In genomic region chr16:4117250-4117578, GRCh38 we compare ENCODE assay signal across 8 cellular contexts. TPM values are rescaled to one million over a fixed set of nuclear protein-coding genes. Genes with fewer than 3 reads are reported as not detected.
A peak's percentile ranks its signal among the peaks of the same experiment; 100 is the strongest.
DNase-seq lines count a peak whose midpoint lies in the region; ATAC-seq and TF ChIP-seq lines count a peak whose summit lies in the region.

No MANE protein-coding gene starts in this region.

- no peak for DNase-seq in HAP-1 (ENCODE audit: low spot score in 2 of 2)
- DNase-seq in WERI-Rb-1: no peak
- DNase-seq in glutamatergic neuron: no peak
- DNase-seq in NCI-H748 (lab: John Stamatoyannopoulos, UW; ENCODE audit: unreplicated experiment): no peak
- DNase-seq in stimulated activated CD4-positive, alpha-beta T cell treated with anti-CD3 and anti-CD28 coated beads, Interleukin-2, amount 100 ng/mL, for 48 hours: no peak
- no peak for DNase-seq in SHP77 treated with DMSO at 0.1 percent for 48 hours (lab: John Stamatoyannopoulos, UW)

- H3K27me3 ChIP-seq in HAP-1 (ENCODE audit: low read depth) (no peaks in the 10 kb centered on the region), WERI-Rb-1 (ENCODE audit: insufficient read depth, low read depth, severe bottlenecking) (no peaks in the 10 kb centered on the region), skeletal muscle tissue (ENCODE audit: control insufficient read depth in 3 of 3, insufficient read depth in 3 of 3, low read length in 3 of 3) (no peaks in the 10 kb centered on the region)

- peaks cover 10% of the 10 kb centered on the region for H3K27me3 Mint-ChIP-seq in glutamatergic neuron (ENCODE audit: unreplicated experiment)

- no peak for TF ChIP-seq CTCF in WERI-Rb-1 (IDR thresholded peaks at IDR 0.05; ENCODE audit: low read depth, low read length)
- no peak for TF ChIP-seq CTCF in glutamatergic neuron (IDR thresholded peaks at IDR 0.05; ENCODE audit: partially characterized antibody, unreplicated experiment)

- H3K27ac ChIP-seq in WERI-Rb-1 (peak overlapping the region; percentile 90), skeletal muscle tissue (ENCODE audit: low read depth, low read length) (peak overlapping the region; percentile 69)

- in situ Hi-C loops in HAP-1 (cut with MboI; ENCODE audit: low sequenced_read_pairs): no loop called here

- no peak for ATAC-seq in HG03108 (IDR thresholded peaks at IDR 0.05; ENCODE audit: unreplicated experiment)

- H3K4me1 Mint-ChIP-seq in glutamatergic neuron (ENCODE audit: low read depth, unreplicated experiment): peaks cover 23% of the 10 kb centered on the region

- peak overlapping the region; percentile 83 for H3K4me3 Mint-ChIP-seq in glutamatergic neuron (ENCODE audit: unreplicated experiment)

- H3K27ac Mint-ChIP-seq in glutamatergic neuron (ENCODE audit: unreplicated experiment): peak overlapping the region; percentile 52

- peaks cover 6% of the 10 kb centered on the region for H3K36me3 Mint-ChIP-seq in glutamatergic neuron (ENCODE audit: unreplicated experiment)

- H3K9ac ChIP-seq in skeletal muscle tissue (ENCODE audit: low read depth in 1 of 3, low read length in 3 of 3): peak overlapping the region in 2 of 3 donors; percentile 88 to 90

- H3K9me3 Mint-ChIP-seq in glutamatergic neuron (ENCODE audit: unreplicated experiment): peaks cover 3% of the 10 kb centered on the region

- H3K4me3 ChIP-seq in HAP-1 (peak overlapping the region; percentile 42), WERI-Rb-1 (ENCODE audit: low read depth, low read length) (no peak overlapping the region), skeletal muscle tissue (ENCODE audit: low read length in 3 of 3) (peak overlapping the region in 2 of 3 donors; percentile 79 to 85)

- H3K36me3 ChIP-seq in HAP-1 (replicated peaks) (peaks cover 8% of the 10 kb centered on the region), WERI-Rb-1 (peaks cover 25% of the 10 kb centered on the region), skeletal muscle tissue (ENCODE audit: control insufficient read depth in 3 of 3, insufficient read depth in 3 of 3, low read length in 3 of 3) (peaks cover 0 to 6% (median 5%) of the 10 kb centered on the region in 3 donors)

- 0 out of 2 replicates have a peak, but pooled peaks cover 2% of the 10 kb centered on the region for H3K9me3 ChIP-seq in HAP-1
- peaks cover 9% of the 10 kb centered on the region for H3K9me3 ChIP-seq in WERI-Rb-1 (ENCODE audit: severe bottlenecking)
- no peaks in the 10 kb centered on the region for H3K9me3 ChIP-seq in skeletal muscle tissue (ENCODE audit: control insufficient read depth in 3 of 3, low read length in 3 of 3)

- H3K4me1 ChIP-seq in HAP-1: peaks cover 21% of the 10 kb centered on the region
- H3K4me1 ChIP-seq in skeletal muscle tissue (ENCODE audit: control insufficient read depth in 3 of 3, insufficient read depth in 3 of 3, low read length in 3 of 3): peaks cover 29 to 32% (median 31%) of the 10 kb centered on the region in 3 donors

RNA-seq across cellular contexts. Expression of gene ADCY9, which starts 1.0 kb away (rescaled TPM):
- 30.4 TPM for total RNA-seq in glutamatergic neuron (ENCODE audit: unreplicated experiment)
- total RNA-seq in skeletal muscle tissue: 8.9 TPM
